12 cellular contexts compared by ENCODE assay signal in genomic region chr17:45022655-45023339, GRCh38. TPM values are rescaled to one million over a fixed set of nuclear protein-coding genes. Genes with fewer than 3 reads are reported as not detected.
A peak's percentile ranks its signal among the peaks of the same experiment; 100 is the strongest.
DNase-seq lines count a peak whose midpoint lies in the region; ATAC-seq and TF ChIP-seq lines count a peak whose summit lies in the region.
"Had no signal": no experiment of that assay in that cellular context is flagged by ENCODE, and none has a peak within 500 bp of the region (broad histone marks: within the 10 kb centered on the region; RNA-seq: fewer than 3 reads in every experiment).

No MANE protein-coding gene starts in this region.

- no peaks in the 10 kb centered on the region for H3K36me3 Mint-ChIP-seq in type B pancreatic cell

- peak overlapping the region; percentile 20 for H3K4me3 Mint-ChIP-seq in type B pancreatic cell

- TF ChIP-seq POLR2A in heart left ventricle (IDR thresholded peaks at IDR 0.05) (no peak), esophagus squamous epithelium (IDR thresholded peaks at IDR 0.05) (no peak)

- H3K4me1 ChIP-seq in left ventricle myocardium inferior, result peaks cover 46% of the 10 kb centered on the region
- H3K4me1 ChIP-seq in heart left ventricle, result peaks cover 0 to 45% (median 31%) of the 10 kb centered on the region in 12 donors
- peaks cover 32 to 55% (median 36%) of the 10 kb centered on the region in 3 donors for H3K4me1 ChIP-seq in esophagus squamous epithelium

- 88 to 91% (median 90%) methylated on average over 10 to 13 of the region's 13 CpGs for WGBS in heart left ventricle, 4 donors
- WGBS in esophagus squamous epithelium, 2 donors, result 20 to 57% methylated on average over 1 to 9 of the region's 13 CpGs

- no peak overlapping the region for H3K27ac Mint-ChIP-seq in type B pancreatic cell

- peaks cover 32% of the 10 kb centered on the region for H3K27me3 Mint-ChIP-seq in type B pancreatic cell

- no peaks in the 10 kb centered on the region for H3K9me3 Mint-ChIP-seq in type B pancreatic cell

- peaks cover 8% of the 10 kb centered on the region for H3K36me3 ChIP-seq in left ventricle myocardium inferior
- peaks cover 0 to 14% (median 8%) of the 10 kb centered on the region in 9 donors for H3K36me3 ChIP-seq in heart left ventricle
- peaks cover 0 to 37% (median 0%) of the 10 kb centered on the region in 3 donors for H3K36me3 ChIP-seq in esophagus squamous epithelium
- H3K36me3 ChIP-seq: thyroid gland had no signal

- no peak for ATAC-seq in heart left ventricle
- no peak for ATAC-seq in GM21526 (IDR thresholded peaks at IDR 0.05; ENCODE audit: low FRiP score, unreplicated experiment)
- no peak for ATAC-seq in GM21529 (IDR thresholded peaks at IDR 0.05; ENCODE audit: unreplicated experiment)

- TF ChIP-seq CTCF in left ventricle myocardium inferior (IDR thresholded peaks at IDR 0.05; ENCODE audit: borderline replicate concordance) (no peak), heart left ventricle (IDR thresholded peaks at IDR 0.05) (no peak), esophagus squamous epithelium (IDR thresholded peaks at IDR 0.05) (no peak), type B pancreatic cell (conservative IDR thresholded peaks at IDR 0.05) (no peak)

- H3K4me3 ChIP-seq in left ventricle myocardium inferior (no peak overlapping the region), heart left ventricle (no peak overlapping the region), esophagus squamous epithelium (no peak overlapping the region)
- H3K4me3 ChIP-seq: thyroid gland had no signal

- H3K4me1 Mint-ChIP-seq in type B pancreatic cell (ENCODE audit: unreplicated experiment), result peaks cover 32% of the 10 kb centered on the region

- H3K9me3 ChIP-seq in left ventricle myocardium inferior (replicated peaks) (no peaks in the 10 kb centered on the region), heart left ventricle (no peaks in the 10 kb centered on the region), esophagus squamous epithelium (no peaks in the 10 kb centered on the region)
- H3K9me3 ChIP-seq: neutrophil, SK-N-SH, thyroid gland had no signal

- H3K27ac ChIP-seq in left ventricle myocardium inferior (replicated peaks) (peak overlapping the region; percentile 82), heart left ventricle (peak overlapping the region in 2 of 12 donors; percentile 74 to 79), esophagus squamous epithelium (peak overlapping the region; percentile 67 to 90 (median 80))
- H3K27ac ChIP-seq: neutrophil had no signal

- peaks cover 5% of the 10 kb centered on the region for H3K27me3 ChIP-seq in left ventricle myocardium inferior (ENCODE audit: low read depth)
- peaks cover 0 to 27% (median 0%) of the 10 kb centered on the region in 9 donors for H3K27me3 ChIP-seq in heart left ventricle
- H3K27me3 ChIP-seq in esophagus squamous epithelium, result peaks cover 0 to 12% (median 0%) of the 10 kb centered on the region in 4 donors
- H3K27me3 ChIP-seq: thyroid gland had no signal

- no peak for DNase-seq in left ventricle myocardium inferior
- no peak for DNase-seq in heart left ventricle
- DNase-seq in NCI-H82 (lab: John Stamatoyannopoulos, UW), result peak; percentile 99
- no peak for DNase-seq in esophagus squamous epithelium (lab: John Stamatoyannopoulos, UW)
- DNase-seq in type B pancreatic cell (ENCODE audit: extremely low spot score, unreplicated experiment), result no peak
- no peak for DNase-seq in GM19240 (ENCODE audit: insufficient read length, low spot score)
- DNase-seq: KG1 had no signal

- intact Hi-C loops in left ventricle myocardium inferior (cut with micrococcal nuclease) (no loop called here), heart left ventricle (cut with DNase I) (loop anchor here in 9 of 10 donors (1.0 to 10.0 kb wide), 11 partner anchors 70 to 250 kb away; partner anchors contain the start of gene PLCD3 (in 1 of the 9)), esophagus squamous epithelium (cut with DNase I) (loop anchor here (5.0 kb wide), 1 partner anchor 100 kb away; no protein-coding TSS in a partner anchor)

RNA-seq across cellular contexts. Expression of gene DCAKD, which starts 28.6 kb away (rescaled TPM):
- 25.9 TPM for total RNA-seq in left ventricle myocardium inferior
- 10 to 100 TPM; 24.7 to 60.9 (median 33.9) TPM for total RNA-seq in heart left ventricle
- 10 to 100 TPM; 15.3 to 24.8 TPM for polyA plus RNA-seq in heart left ventricle
- total RNA-seq in esophagus squamous epithelium, result 10 to 100 TPM; 23.8 to 44.1 (median 34.7) TPM
- 40.3 and 57.5 TPM in 2 replicates for total RNA-seq in type B pancreatic cell (ENCODE audit: low replicate concordance)

RNA-seq across cellular contexts. Expression of gene NMT1, which starts 38.3 kb away (rescaled TPM):
- total RNA-seq in left ventricle myocardium inferior (86.0 TPM), heart left ventricle (100 to 1,000 TPM in 2 of 9 donors, 10 to 100 TPM in 7; 61.0 to 114 (median 70.8) TPM), esophagus squamous epithelium (10 to 100 TPM; 54.6 to 66.2 (median 57.8) TPM), type B pancreatic cell (ENCODE audit: low replicate concordance) (97.0 and 98.8 TPM in 2 replicates)
- 10 to 100 TPM; 36.8 to 52.7 TPM for polyA plus RNA-seq in heart left ventricle

RNA-seq across cellular contexts. Expression of gene C1QL1, which starts 54.7 kb away (rescaled TPM):
- total RNA-seq in left ventricle myocardium inferior (0.74 TPM), heart left ventricle (1 to 10 TPM in 6 of 9 donors, under 1 TPM in 3; 0.66 to 5.8 (median 1.4) TPM), esophagus squamous epithelium (1 to 10 TPM in 1 of 4 donors, under 1 TPM in 2, not detected in 1; 0.35 to 2.3 (median 0.70) TPM), type B pancreatic cell (ENCODE audit: low replicate concordance) (15.6 and 76.5 TPM in 2 replicates)
- polyA plus RNA-seq in heart left ventricle, result 1 to 10 TPM; 1.4 to 5.1 TPM
